8 cellular contexts compared by ENCODE assay signal in the genomic region with DNA sequence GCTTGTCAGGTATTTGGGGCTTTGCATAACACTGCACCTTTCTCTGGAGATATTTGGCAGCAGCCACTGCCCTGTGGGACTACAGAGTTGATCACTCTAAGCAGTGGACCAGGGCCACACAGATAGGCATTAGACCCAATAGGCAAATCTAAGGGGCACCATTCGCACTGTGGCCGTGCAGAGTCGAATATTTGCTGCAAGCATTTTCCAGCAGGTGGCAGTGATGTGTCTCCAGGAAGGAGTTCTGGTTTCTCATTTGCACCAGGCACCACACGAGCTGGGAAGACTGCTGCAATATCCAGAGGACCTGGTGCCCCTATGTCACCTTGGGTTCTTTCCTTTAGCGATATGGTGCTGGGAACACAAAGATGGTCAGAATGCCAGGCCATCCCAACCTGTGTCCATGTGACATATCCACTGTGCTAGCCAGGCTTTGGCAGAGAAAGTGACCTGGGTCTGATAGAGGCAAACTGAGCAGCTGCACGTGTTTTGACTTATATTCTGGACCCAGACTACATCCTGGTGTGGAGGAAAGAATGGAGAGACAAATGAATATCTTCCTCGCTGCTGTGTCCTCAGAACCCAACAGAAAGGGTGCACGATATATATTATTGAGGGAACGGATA.
A peak's percentile ranks its signal among the peaks of the same experiment; 100 is the strongest.
DNase-seq lines count a peak whose midpoint lies in the region; ATAC-seq and TF ChIP-seq lines count a peak whose summit lies in the region.

No MANE protein-coding gene starts in this region.

- H3K9me3 ChIP-seq in DND-41 (ENCODE audit: insufficient read depth, low read length, severe bottlenecking) (no peaks in the 10 kb centered on the region), neural cell (ENCODE audit: low read length) (peaks cover 10% of the 10 kb centered on the region)

- CTCF ChIA-PET in HEK293T (lab: Yijun Ruan, JAX) = interaction anchor here (0.6 to 2.5 kb wide), 10 partner anchors 9 to 740 kb away, joined by 3 to 18 read pairs (median 3); no protein-coding TSS in a partner anchor

- H2AFZ ChIP-seq in DND-41 (ENCODE audit: low read depth, low read length) (no peak overlapping the region), neural cell (ENCODE audit: low read depth, low read length) (no peak overlapping the region)

- no peaks in the 10 kb centered on the region for H3K9me2 ChIP-seq in neural cell (ENCODE audit: insufficient read depth, low read length)

- peak; percentile 73 for TF ChIP-seq CTCF in DND-41 (IDR thresholded peaks at IDR 0.05; ENCODE audit: borderline replicate concordance, extremely low read depth, low read length, poor library complexity, severe bottlenecking)
- TF ChIP-seq CTCF in epithelial cell of esophagus (IDR thresholded peaks at IDR 0.05; ENCODE audit: insufficient read depth, low read depth, low read length, missing control alignments) = peak; percentile 7
- TF ChIP-seq CTCF in neural cell (IDR thresholded peaks at IDR 0.05; ENCODE audit: poor library complexity, severe bottlenecking) = peak; percentile 53

- no peak overlapping the region for H3K9ac ChIP-seq in DND-41 (ENCODE audit: low read depth, low read length)
- no peak overlapping the region for H3K9ac ChIP-seq in neural cell (ENCODE audit: low read length)

- H3K4me1 ChIP-seq in DND-41 (ENCODE audit: insufficient read depth, low read length) = no peaks in the 10 kb centered on the region

- H3K27ac ChIP-seq in DND-41 (ENCODE audit: low read length) (no peak overlapping the region), neural cell (ENCODE audit: low read length) (no peak overlapping the region)

- H4K20me1 ChIP-seq in DND-41 (ENCODE audit: insufficient read depth, low read length) (no peaks in the 10 kb centered on the region), neural cell (ENCODE audit: insufficient read depth) (no peaks in the 10 kb centered on the region)

- H3K36me3 ChIP-seq in DND-41 (ENCODE audit: insufficient read depth, low read length) (no peaks in the 10 kb centered on the region), neural cell (ENCODE audit: insufficient read depth, low read length) (no peaks in the 10 kb centered on the region)

- ATAC-seq in DND-41 (ENCODE audit: insufficient read depth, low read depth) (peak; percentile 53; the same call in 2 of the 3 replicates), HG02642 (IDR thresholded peaks at IDR 0.05; ENCODE audit: poor library complexity, unreplicated experiment) (no peak), GM18519 (IDR thresholded peaks at IDR 0.05; ENCODE audit: low FRiP score, unreplicated experiment) (no peak), HG03565 (IDR thresholded peaks at IDR 0.05; ENCODE audit: unreplicated experiment) (no peak)

- no peak for TF ChIP-seq EP300 in neural cell (conservative IDR thresholded peaks at IDR 0.05; ENCODE audit: poor library complexity, severe bottlenecking)

- H3K4me3 ChIP-seq in DND-41 (ENCODE audit: low read depth in 1 of 2, low read length in 2 of 2) (no peak overlapping the region), epithelial cell of esophagus (ENCODE audit: low read length) (no peak overlapping the region), neural cell (ENCODE audit: low read length) (no peak overlapping the region)

- no peaks in the 10 kb centered on the region for H3K79me2 ChIP-seq in DND-41 (ENCODE audit: insufficient read depth, low read length)
- H3K79me2 ChIP-seq in neural cell (replicated peaks; ENCODE audit: insufficient read depth, low read length) = no peaks in the 10 kb centered on the region

- no peak overlapping the region for H3K4me2 ChIP-seq in DND-41 (ENCODE audit: insufficient read depth, low read length)
- H3K4me2 ChIP-seq in neural cell (ENCODE audit: low read length) = no peak overlapping the region

- H3F3A ChIP-seq in neural cell (ENCODE audit: insufficient read depth, low read length, poor library complexity, severe bottlenecking) = peaks cover 9% of the 10 kb centered on the region

- H3K27me3 ChIP-seq in DND-41 (ENCODE audit: insufficient read depth, low read length, poor library complexity) (peaks cover 10% of the 10 kb centered on the region), neural cell (ENCODE audit: insufficient read depth, low read depth, low read length) (no peaks in the 10 kb centered on the region)

- TF ChIP-seq RAD21 in neural cell (conservative IDR thresholded peaks at IDR 0.05) = peak; percentile 37

- DNase-seq in DND-41 (peak; percentile 49), HEK293T (ENCODE audit: extremely low spot score) (peak; percentile 69), RPMI7951 (ENCODE audit: low read depth) (peak; percentile 6), epithelial cell of esophagus (ENCODE audit: low read depth) (peak; percentile 5)

- POLR2A ChIA-PET in HEK293T (lab: Yijun Ruan, JAX) = no interaction called here

TF ChIP-seq in HEK293T, 16 proteins besides CTCF, POLR2A, EP300 and RAD21:
- TF ChIP-seq ZNF384 (IDR thresholded peaks at IDR 0.05) (no peak), TARDBP (IDR thresholded peaks at IDR 0.05) (no peak)

TF ChIP-seq in neural cell, 6 proteins besides CTCF, POLR2A, EP300 and RAD21:
- TF ChIP-seq EZH2 (IDR thresholded peaks at IDR 0.05; ENCODE audit: borderline replicate concordance, insufficient read depth, low read length, poor library complexity, severe bottlenecking) (no peak), TAF1 (IDR thresholded peaks at IDR 0.05; ENCODE audit: low read depth) (no peak), SMC3 (conservative IDR thresholded peaks at IDR 0.05; ENCODE audit: poor library complexity) (peak; percentile 42)
- TF ChIP-seq, protein P1, sequence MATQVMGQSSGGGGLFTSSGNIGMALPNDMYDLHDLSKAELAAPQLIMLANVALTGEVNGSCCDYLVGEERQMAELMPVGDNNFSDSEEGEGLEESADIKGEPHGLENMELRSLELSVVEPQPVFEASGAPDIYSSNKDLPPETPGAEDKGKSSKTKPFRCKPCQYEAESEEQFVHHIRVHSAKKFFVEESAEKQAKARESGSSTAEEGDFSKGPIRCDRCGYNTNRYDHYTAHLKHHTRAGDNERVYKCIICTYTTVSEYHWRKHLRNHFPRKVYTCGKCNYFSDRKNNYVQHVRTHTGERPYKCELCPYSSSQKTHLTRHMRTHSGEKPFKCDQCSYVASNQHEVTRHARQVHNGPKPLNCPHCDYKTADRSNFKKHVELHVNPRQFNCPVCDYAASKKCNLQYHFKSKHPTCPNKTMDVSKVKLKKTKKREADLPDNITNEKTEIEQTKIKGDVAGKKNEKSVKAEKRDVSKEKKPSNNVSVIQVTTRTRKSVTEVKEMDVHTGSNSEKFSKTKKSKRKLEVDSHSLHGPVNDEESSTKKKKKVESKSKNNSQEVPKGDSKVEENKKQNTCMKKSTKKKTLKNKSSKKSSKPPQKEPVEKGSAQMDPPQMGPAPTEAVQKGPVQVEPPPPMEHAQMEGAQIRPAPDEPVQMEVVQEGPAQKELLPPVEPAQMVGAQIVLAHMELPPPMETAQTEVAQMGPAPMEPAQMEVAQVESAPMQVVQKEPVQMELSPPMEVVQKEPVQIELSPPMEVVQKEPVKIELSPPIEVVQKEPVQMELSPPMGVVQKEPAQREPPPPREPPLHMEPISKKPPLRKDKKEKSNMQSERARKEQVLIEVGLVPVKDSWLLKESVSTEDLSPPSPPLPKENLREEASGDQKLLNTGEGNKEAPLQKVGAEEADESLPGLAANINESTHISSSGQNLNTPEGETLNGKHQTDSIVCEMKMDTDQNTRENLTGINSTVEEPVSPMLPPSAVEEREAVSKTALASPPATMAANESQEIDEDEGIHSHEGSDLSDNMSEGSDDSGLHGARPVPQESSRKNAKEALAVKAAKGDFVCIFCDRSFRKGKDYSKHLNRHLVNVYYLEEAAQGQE (IDR thresholded peaks at IDR 0.05; ENCODE audit: borderline replicate concordance) = no peak
TF ChIP-seq in neural cell: peak in this region for 1.

Comparison
In these comparisons a context has a peak if more than half of its experiments do, and no peak if none do; other contexts are left out.
1. DNase-seq: peak in every context shown above with its lines; median percentile 69 in HEK293T; 49 in DND-41; 6 in RPMI7951; 5 in epithelial cell of esophagus.
2. CTCF ChIP-seq: peak in every context shown above with its lines; median percentile 73 in DND-41; 53 in neural cell; 7 in epithelial cell of esophagus.